In genomic region chr5:147750065-147750464, GRCh38 we compare ENCODE assay signal across 25 cellular contexts. TPM values are rescaled to one million over a fixed set of nuclear protein-coding genes. Genes with fewer than 3 reads are reported as not detected.
DNase-seq lines count a peak whose midpoint lies in the region; FAIRE-seq and TF ChIP-seq lines count a peak whose summit lies in the region.
"Had no signal": no experiment of that assay in that cellular context is flagged by ENCODE, and none has a peak within 500 bp of the region (broad histone marks: within the 10 kb centered on the region; RNA-seq: fewer than 3 reads in every experiment).

No MANE protein-coding gene starts in this region.

- H3K9ac ChIP-seq in neural progenitor cell = no peak overlapping the region

- peaks cover 19% of the 10 kb centered on the region for H3F3A ChIP-seq in neural progenitor cell (ENCODE audit: low read depth)

- H3K27me3 ChIP-seq in neural progenitor cell = no peaks in the 10 kb centered on the region
- H3K27me3 ChIP-seq: uterus had no signal

- DNase-seq in NCI-H748 (lab: John Stamatoyannopoulos, UW; ENCODE audit: unreplicated experiment) (peak; percentile 32), NCI-H748 treated with DMSO at 0.1 percent for 48 hours (lab: John Stamatoyannopoulos, UW) (no peak), NCI-H1930 (lab: John Stamatoyannopoulos, UW) (peak; percentile 29 to 45), chondrocyte (ENCODE audit: low spot score) (no peak), neural progenitor cell (ENCODE audit: low spot score) (peak; percentile 40), GM13977 (ENCODE audit: low spot score) (no peak), NOMO-1 treated with dmso at 0.1 percent for 144 hours (lab: John Stamatoyannopoulos, UW; ENCODE audit: unreplicated experiment) (no peak), D721Med (ENCODE audit: insufficient read length, low spot score) (no peak)
- DNase-seq: activated CD4-positive, alpha-beta T cell treated with anti-CD3 and anti-CD28 coated beads for 48 hours; activated CD8-positive, alpha-beta memory T cell treated with anti-CD3 and anti-CD28 coated beads, Interleukin-2, amount 50 U/mL, for 48 hours; activated effector memory CD4-positive, alpha-beta T cell treated with anti-CD3 and anti-CD28 coated beads, Interleukin-2, amount 50 U/mL, for 16 hours; DMS153; GF-D8; GOT3; stimulated activated CD4-positive, alpha-beta T cell treated with anti-CD3 and anti-CD28 coated beads, Interleukin-4, amount 100 ng/mL, for 1 hour; SW 1271; uterus had no signal

- H3K36me3 Mint-ChIP-seq in chondrocyte (ENCODE audit: low read depth) (no peaks in the 10 kb centered on the region), neural progenitor cell (peaks cover 9% of the 10 kb centered on the region)

- H3K4me3 Mint-ChIP-seq in chondrocyte (ENCODE audit: unreplicated experiment) (no peak overlapping the region), neural progenitor cell (no peak overlapping the region)

- H3K4me1 Mint-ChIP-seq in chondrocyte (ENCODE audit: low read depth) (peaks cover 54% of the 10 kb centered on the region), neural progenitor cell (peaks cover 20% of the 10 kb centered on the region)

- no peaks in the 10 kb centered on the region for H3K9me3 ChIP-seq in neural progenitor cell (ENCODE audit: low read depth)
- H3K9me3 ChIP-seq: A549, prostate gland, uterus had no signal

- H3K27me3 Mint-ChIP-seq in chondrocyte (ENCODE audit: low read depth) (no peaks in the 10 kb centered on the region), neural progenitor cell (ENCODE audit: insufficient read depth, low read depth) (no peaks in the 10 kb centered on the region)

- H3K27ac Mint-ChIP-seq in chondrocyte (ENCODE audit: unreplicated experiment) = peak overlapping the region; percentile 3
- H3K27ac Mint-ChIP-seq in neural progenitor cell = no peak overlapping the region

- no peak for FAIRE-seq in D721Med (lab: Jason Lieb, UNC)
- FAIRE-seq: A549, bronchial epithelial cell, frontal cortex had no signal

- H3K79me2 ChIP-seq in neural progenitor cell (ENCODE audit: low read depth) = no peaks in the 10 kb centered on the region

- no peaks in the 10 kb centered on the region for H3K9me3 Mint-ChIP-seq in chondrocyte (ENCODE audit: low read depth)
- H3K9me3 Mint-ChIP-seq in neural progenitor cell = no peaks in the 10 kb centered on the region

- no peak overlapping the region for H3K4me3 ChIP-seq in neural progenitor cell
- H3K4me3 ChIP-seq: A549, prostate gland, skin epidermis, uterus had no signal

- H3K4me1 ChIP-seq in neural progenitor cell = peaks cover 36% of the 10 kb centered on the region
- H3K4me1 ChIP-seq: A549, prostate gland, uterus had no signal

- in situ Hi-C loops in GM13977 (cut with MboI; ENCODE audit: low pct_unique_long_range_greater_than_20kb, low sequenced_read_pairs, unreplicated experiment) = no loop called here

- TF ChIP-seq CTCF in chondrocyte (IDR thresholded peaks at IDR 0.05) = no peak
- TF ChIP-seq CTCF in neural progenitor cell (IDR thresholded peaks at IDR 0.05) = no peak
- no peak for TF ChIP-seq CTCF in GM13977 (IDR thresholded peaks at IDR 0.05; ENCODE audit: extremely low read depth, insufficient read depth, missing control alignments)
- no peak for TF ChIP-seq CTCF in D721Med (IDR thresholded peaks at IDR 0.05; ENCODE audit: insufficient read depth, missing control alignments)

- H3K4me2 ChIP-seq in neural progenitor cell = no peak overlapping the region
- H3K4me2 ChIP-seq: A549 had no signal

- no peaks in the 10 kb centered on the region for H3K36me3 ChIP-seq in neural progenitor cell
- H3K36me3 ChIP-seq: prostate gland, uterus had no signal

- H4K20me1 ChIP-seq in neural progenitor cell (ENCODE audit: low read depth) = no peaks in the 10 kb centered on the region

- no peak overlapping the region for H2AFZ ChIP-seq in neural progenitor cell (replicated peaks)

- peak overlapping the region; percentile 38 for H3K27ac ChIP-seq in neural progenitor cell
- H3K27ac ChIP-seq: A549, C4-2B, prostate gland, RWPE1, skin epidermis, uterus had no signal

RNA-seq across cellular contexts. Expression of gene JAKMIP2, which starts 32.5 kb away (rescaled TPM):
- 5.4 to 13.2 TPM (median 7.1 TPM) in 3 replicates for total RNA-seq in chondrocyte
- 8.2 TPM in 2 replicates for total RNA-seq in neural progenitor cell (ENCODE audit: low replicate concordance)
- total RNA-seq: bronchial epithelial cell, dermis microvascular lymphatic vessel endothelial cell had no signal

Comparison
In these comparisons a context has a peak if more than half of its experiments do, and no peak if none do; other contexts are left out.
1. DNase-seq: peak in NCI-H748 (single experiment), NCI-H1930 (2 of 2) and neural progenitor cell (single experiment); none in NCI-H748 treated with DMSO at 0.1 percent for 48 hours (single experiment), chondrocyte (single experiment), GM13977 (single experiment), NOMO-1 treated with dmso at 0.1 percent for 144 hours (single experiment) and D721Med (single experiment).